Comparison of ENCODE assay signal across 18 cellular contexts in the genomic region with DNA sequence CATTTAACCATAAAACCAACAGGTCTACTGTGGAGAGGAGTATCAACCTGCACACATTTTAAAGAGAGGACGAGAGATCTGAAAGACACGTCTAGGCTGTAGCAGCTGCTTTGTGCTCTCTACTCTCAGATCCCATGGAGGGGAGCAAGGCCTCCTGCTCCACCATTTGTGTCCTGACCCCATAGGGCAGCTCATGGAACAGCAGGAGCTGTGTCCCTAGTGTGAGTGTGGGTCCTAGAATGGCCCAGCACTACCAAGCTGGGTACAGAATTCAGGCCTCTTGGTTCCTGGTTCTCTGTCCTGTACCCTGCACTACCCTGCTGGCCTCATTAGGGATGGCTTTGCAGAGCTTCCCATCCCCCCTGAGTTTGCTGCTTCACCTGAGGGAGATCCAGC.
DNase-seq lines count a peak whose midpoint lies in the region; ATAC-seq, FAIRE-seq and TF ChIP-seq lines count a peak whose summit lies in the region.
"Had no signal": no experiment of that assay in that cellular context is flagged by ENCODE, and none has a peak within 500 bp of the region (broad histone marks: within the 10 kb centered on the region; RNA-seq: fewer than 3 reads in every experiment).

No MANE protein-coding gene starts in this region.

- H3K14ac ChIP-seq in neuronal stem cell (ENCODE audit: low read length) = no peak overlapping the region

- H3K36me3 ChIP-seq in HCT116 (ENCODE audit: control insufficient read depth in 1 of 2, insufficient read depth in 2 of 2, low read length in 2 of 2) (no peaks in the 10 kb centered on the region), WERI-Rb-1 (no peaks in the 10 kb centered on the region), neuronal stem cell (replicated peaks in 1 of 2; ENCODE audit: control insufficient read depth in 2 of 2, insufficient read depth in 2 of 2, low read length in 2 of 2) (no peaks in the 10 kb centered on the region)
- H3K36me3 ChIP-seq: BE2C, HAP-1 had no signal

- no peak for TF ChIP-seq EP300 in A549 (IDR thresholded peaks at IDR 0.05)

- TF ChIP-seq RAD21 in A549 (conservative IDR thresholded peaks at IDR 0.05 in 1 of 2, IDR thresholded peaks at IDR 0.05 in 1 of 2) (no peak), HCT116 (IDR thresholded peaks at IDR 0.05; ENCODE audit: low read depth) (no peak)

- H3K23ac ChIP-seq in neuronal stem cell (ENCODE audit: low read depth, low read length, poor library complexity) = no peak overlapping the region

- no peaks in the 10 kb centered on the region for H4K20me1 ChIP-seq in HCT116 (ENCODE audit: insufficient read depth)

- POLR2A ChIA-PET in A549 (lab: Yijun Ruan, JAX) (no interaction called here), HCT116 (lab: Charles Lee) (no interaction called here)

- CTCF ChIA-PET in A549 (lab: Yijun Ruan, JAX) = interaction anchor here (0.7 to 2.1 kb wide), 10 partner anchors 11 to 557 kb away, joined by 3 to 5 read pairs (median 4); no protein-coding TSS in a partner anchor
- CTCF ChIA-PET in HCT116 (lab: Charles Lee) = interaction anchor here (1.1 to 2.1 kb wide), 3 partner anchors 251 to 557 kb away, joined by 3 to 6 read pairs (median 3); no protein-coding TSS in a partner anchor

- H3K9me2 ChIP-seq in HCT116 (ENCODE audit: insufficient read depth) = no peaks in the 10 kb centered on the region

- intact Hi-C loops in HCT116 (cut with micrococcal nuclease) = loop anchor here (1.0 kb wide), 1 partner anchor 284 kb away; no protein-coding TSS in a partner anchor

- no peak overlapping the region for H2BK120ac ChIP-seq in neuronal stem cell (ENCODE audit: low read depth, low read length)

- H3K27ac ChIP-seq in A549 (no peak overlapping the region), HCT116 (ENCODE audit: low read depth, low read length) (no peak overlapping the region), WERI-Rb-1 (no peak overlapping the region), neuronal stem cell (replicated peaks; ENCODE audit: low read length) (no peak overlapping the region)
- H3K27ac ChIP-seq: C4-2B had no signal

- H4K8ac ChIP-seq in neuronal stem cell (ENCODE audit: low read depth, low read length) = no peak overlapping the region

- H3K4me3 ChIP-seq in A549 (no peak overlapping the region), HCT116 (replicated peaks in 1 of 2; ENCODE audit: low read depth in 1 of 2, low read length in 2 of 2) (no peak overlapping the region), WERI-Rb-1 (ENCODE audit: low read depth, low read length) (no peak overlapping the region), neuronal stem cell (ENCODE audit: low read length in 2 of 2) (no peak overlapping the region)
- H3K4me3 ChIP-seq: HAP-1 had no signal

- ATAC-seq in A549 (peak; percentile 15 to 54; a peak in 2 of 6 replicates), HCT116 (0 out of 2 replicates have a peak, but pooled peaks have one; percentile 9), GM21447 (IDR thresholded peaks at IDR 0.05; ENCODE audit: unreplicated experiment) (no peak)

- H3K79me2 ChIP-seq in HCT116 (ENCODE audit: insufficient read depth, low read length) = no peaks in the 10 kb centered on the region

- no peak overlapping the region for H3K9ac ChIP-seq in HCT116 (ENCODE audit: low read length)
- no peak overlapping the region for H3K9ac ChIP-seq in neuronal stem cell (ENCODE audit: low read depth, low read length, poor library complexity)

- H2AFZ ChIP-seq in HCT116 (ENCODE audit: low read depth, low read length, poor library complexity, severe bottlenecking) (no peak overlapping the region), neuronal stem cell (ENCODE audit: low read length) (no peak overlapping the region)

- H3K4me2 ChIP-seq in A549 (no peak overlapping the region), HCT116 (ENCODE audit: low read length) (no peak overlapping the region), neuronal stem cell (ENCODE audit: insufficient read depth, low read length, poor library complexity, severe bottlenecking) (no peak overlapping the region)

- no TSS peak for BruUV-seq in HCT116 (replicated peaks; lab: Mats Ljungman, UMichigan)

- RAD21 ChIA-PET in HCT116 (lab: Charles Lee; ENCODE audit: low non-redundant PET in 1 of 2, low total read pairs in 2 of 2, uncharacterized antibody in 2 of 2, unreplicated experiment in 2 of 2) = interaction anchor here (0.6 to 1.4 kb wide), 2 partner anchors 251 to 557 kb away, joined by 4 to 5 read pairs; no protein-coding TSS in a partner anchor

- peak overlapping the region; percentile 11 for H2AK5ac ChIP-seq in neuronal stem cell (ENCODE audit: low read depth, low read length)

- no peak for TF ChIP-seq CTCF in A549 (IDR thresholded peaks at IDR 0.05)
- TF ChIP-seq CTCF in HCT116 (IDR thresholded peaks at IDR 0.05 in 2 of 3, conservative IDR thresholded peaks at IDR 0.05 in 1 of 3; ENCODE audit: borderline replicate concordance in 1 of 3, insufficient read depth in 1 of 3, low read depth in 2 of 3, low read length in 2 of 3) = no peak
- TF ChIP-seq CTCF in WERI-Rb-1 (IDR thresholded peaks at IDR 0.05; ENCODE audit: low read depth, low read length) = peak; percentile 26; the same call in 1 of the 2 replicates

- H3K18ac ChIP-seq in neuronal stem cell (ENCODE audit: low read length) = peak overlapping the region; percentile 50

- H3K79me1 ChIP-seq in neuronal stem cell (ENCODE audit: low read depth, low read length) = no peaks in the 10 kb centered on the region

- DNase-seq in A549 (ENCODE audit: low read depth in 1 of 2, low spot score in 1 of 2) = no peak
- DNase-seq in HCT116 (ENCODE audit: low read depth, low spot score) = no peak
- no peak for DNase-seq in WERI-Rb-1
- no peak for DNase-seq in neuronal stem cell (ENCODE audit: low spot score)
- no peak for DNase-seq in GM19239 (ENCODE audit: insufficient read length, low spot score)
- no peak for DNase-seq in amniotic stem cell (lab: John Stamatoyannopoulos, UW)
- DNase-seq in DMS114 treated with DMSO at 0.1 percent for 48 hours (lab: John Stamatoyannopoulos, UW; ENCODE audit: unreplicated experiment) = no peak
- DNase-seq: 8988T; BE2C; CD4-positive, alpha-beta memory T cell; DMS153; DND-41; GF-D8; GOT3; HFFc6 had no signal

- TF ChIP-seq POLR2A in A549 (IDR thresholded peaks at IDR 0.05; ENCODE audit: low read length) (no peak), HCT116 (IDR thresholded peaks at IDR 0.05; ENCODE audit: borderline replicate concordance, extremely low read depth, insufficient read depth, insufficient read length) (no peak)

- FAIRE-seq in A549 (lab: Jason Lieb, UNC) = no peak
- FAIRE-seq in GM19239 (lab: Jason Lieb, UNC) = no peak

- no peak overlapping the region for H2BK5ac ChIP-seq in neuronal stem cell (ENCODE audit: low read length)

- H3K4me1 ChIP-seq in A549 (no peaks in the 10 kb centered on the region), HCT116 (ENCODE audit: control insufficient read depth in 1 of 2, insufficient read depth in 2 of 2, low read length in 2 of 2) (no peaks in the 10 kb centered on the region), neuronal stem cell (ENCODE audit: control insufficient read depth in 2 of 2, insufficient read depth in 1 of 2, low read depth in 1 of 2, low read length in 2 of 2) (no peaks in the 10 kb centered on the region)
- H3K4me1 ChIP-seq: BE2C, HAP-1 had no signal

- WGBS in A549 (ENCODE audit: missing lambda C conversion rate) = 74% methylated on average over 2 of the region's 2 CpGs
- WGBS in neuronal stem cell (ENCODE audit: extremely low coverage in 2 of 2, insufficient read length in 2 of 2, insufficient replicate concordance in 1 of 2), 2 donors = no CpG with 5 or more reads among the region's 2 CpGs

- no peaks in the 10 kb centered on the region for H3K9me3 ChIP-seq in A549
- no peaks in the 10 kb centered on the region for H3K9me3 ChIP-seq in HCT116 (ENCODE audit: control insufficient read depth in 1 of 2, insufficient read depth in 1 of 2, low read depth in 1 of 2, low read length in 2 of 2)
- H3K9me3 ChIP-seq in WERI-Rb-1 (ENCODE audit: severe bottlenecking) = no peaks in the 10 kb centered on the region
- no peaks in the 10 kb centered on the region for H3K9me3 ChIP-seq in neuronal stem cell (replicated peaks in 1 of 2; ENCODE audit: control insufficient read depth in 2 of 2, insufficient read depth in 1 of 2, low read depth in 1 of 2, low read length in 2 of 2)
- H3K9me3 ChIP-seq: BE2C, HAP-1 had no signal

- H3K27me3 ChIP-seq in HCT116 (ENCODE audit: insufficient read depth, low read length) (peaks cover 17% of the 10 kb centered on the region), WERI-Rb-1 (ENCODE audit: insufficient read depth, low read depth, severe bottlenecking) (no peaks in the 10 kb centered on the region), neuronal stem cell (ENCODE audit: control insufficient read depth in 3 of 3, insufficient read depth in 3 of 3, low read depth in 1 of 3, low read length in 3 of 3) (no peaks in the 10 kb centered on the region)
- H3K27me3 ChIP-seq: BE2C had no signal

- no peak overlapping the region for H4K91ac ChIP-seq in neuronal stem cell (ENCODE audit: low read depth, low read length, poor library complexity)

- H3K4ac ChIP-seq in neuronal stem cell (ENCODE audit: low read length) = no peak overlapping the region

- no peak overlapping the region for H2BK15ac ChIP-seq in neuronal stem cell (ENCODE audit: low read length)

- no peak overlapping the region for H2BK12ac ChIP-seq in neuronal stem cell (ENCODE audit: low read length)

TF ChIP-seq in A549, 52 proteins besides CTCF, POLR2A, EP300 and RAD21 (continues in another document):
- no peak for TF ChIP-seq HDAC2 (IDR thresholded peaks at IDR 0.05)
- no peak for TF ChIP-seq CHD4 (IDR thresholded peaks at IDR 0.05; ENCODE audit: borderline replicate concordance)
- TF ChIP-seq HOXB13 (CRISPR knock-in tag; IDR thresholded peaks at IDR 0.05; ENCODE audit: low read depth) = no peak
- TF ChIP-seq ZC3H11A (IDR thresholded peaks at IDR 0.05) = no peak
- TF ChIP-seq, protein P1, sequence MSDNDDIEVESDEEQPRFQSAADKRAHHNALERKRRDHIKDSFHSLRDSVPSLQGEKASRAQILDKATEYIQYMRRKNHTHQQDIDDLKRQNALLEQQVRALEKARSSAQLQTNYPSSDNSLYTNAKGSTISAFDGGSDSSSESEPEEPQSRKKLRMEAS (IDR thresholded peaks at IDR 0.05) = no peak
- TF ChIP-seq ZSCAN20 (CRISPR knock-in tag; IDR thresholded peaks at IDR 0.05) = no peak
- TF ChIP-seq HOXB5 (CRISPR knock-in tag; IDR thresholded peaks at IDR 0.05) = no peak

TF ChIP-seq in HCT116, 20 proteins besides CTCF, POLR2A, EP300 and RAD21:
- TF ChIP-seq CEBPB (IDR thresholded peaks at IDR 0.05; ENCODE audit: low read depth) = no peak
TF ChIP-seq in HCT116: peak in this region for 0.
